In genomic region chr7:7304705-7305475, GRCh38 we compare ENCODE assay signal across 19 cellular contexts.
DNase-seq lines count a peak whose midpoint lies in the region; ATAC-seq, FAIRE-seq and TF ChIP-seq lines count a peak whose summit lies in the region.
"Had no signal": no experiment of that assay in that cellular context is flagged by ENCODE, and none has a peak within 500 bp of the region (broad histone marks: within the 10 kb centered on the region; RNA-seq: fewer than 3 reads in every experiment).

No MANE protein-coding gene starts in this region.

- intact Hi-C loops in K562 (cut with micrococcal nuclease) = no loop called here

- whole genome bisulfite sequencing in K562 (ENCODE audit: insufficient coverage, low coverage, missing lambda C conversion rate) = 5% methylated on average over 8 of the region's 8 CpGs
- WGBS in hepatocyte (ENCODE audit: low lambda C conversion rate, missing lambda C conversion rate) = 77% methylated on average over 8 of the region's 8 CpGs

- H3K9me2 ChIP-seq in hepatocyte (replicated peaks; ENCODE audit: insufficient read depth) = no peaks in the 10 kb centered on the region

- CTCF ChIA-PET in K562 (lab: Yijun Ruan, JAX; ENCODE audit: low intra/inter-chr PET ratio) = no interaction called here

- FAIRE-seq in K562 (lab: Jason Lieb, UNC) = no peak
- FAIRE-seq: GM12891 had no signal

- in situ Hi-C loops in K562 (cut with MboI) = loop anchor here (25.0 kb wide), 1 partner anchor 343 kb away; no protein-coding TSS in a partner anchor

- POLR2A ChIA-PET in K562 (lab: Yijun Ruan, JAX) = interaction anchor here (0.7 kb wide), 1 partner anchor 289 kb away, joined by 3 read pairs; no protein-coding TSS in a partner anchor

- H3K4me2 ChIP-seq in K562 (ENCODE audit: insufficient read depth, low read length) (no peak overlapping the region), hepatocyte (no peak overlapping the region)

- no peak overlapping the region for H3K27ac ChIP-seq in K562 (ENCODE audit: extremely low read depth, low read depth, low read length)
- peak overlapping the region; percentile 91 for H3K27ac ChIP-seq in hepatocyte
- H3K27ac ChIP-seq: C4-2B, GM23248 had no signal

- TF ChIP-seq CTCF in K562 (IDR thresholded peaks at IDR 0.05 in 2 of 3, conservative IDR thresholded peaks at IDR 0.05 in 1 of 3; ENCODE audit: insufficient read depth in 2 of 3, low read depth in 1 of 3, low read length in 3 of 3) (no peak), hepatocyte (IDR thresholded peaks at IDR 0.05; ENCODE audit: poor library complexity) (no peak), GM10266 (IDR thresholded peaks at IDR 0.05; ENCODE audit: control insufficient read depth, insufficient read depth, low read depth, missing control alignments) (no peak)

- H3K9me1 ChIP-seq in K562 (ENCODE audit: control insufficient read depth, insufficient read depth, low read length) = no peaks in the 10 kb centered on the region

- TF ChIP-seq EP300 in K562 (IDR thresholded peaks at IDR 0.05; ENCODE audit: low read length) = no peak

- no peaks in the 10 kb centered on the region for H3K36me3 ChIP-seq in K562 (ENCODE audit: control insufficient read depth, insufficient read depth, low read length)
- no peaks in the 10 kb centered on the region for H3K36me3 ChIP-seq in hepatocyte (replicated peaks; ENCODE audit: insufficient read depth, low read depth)

- TF ChIP-seq POLR2A in K562 (conservative IDR thresholded peaks at IDR 0.05) = no peak

- DNase-seq in COR-L47 (lab: John Stamatoyannopoulos, UW) (peak; percentile 38), NCI-H1105 (lab: John Stamatoyannopoulos, UW) (peak; percentile 58), K562 (ENCODE audit: extremely low read depth in 1 of 4, low spot score in 3 of 4) (no peak), hepatocyte (ENCODE audit: low spot score) (peak; percentile 47), HK-2 (ENCODE audit: unreplicated experiment) (no peak), NCI-H1436 (lab: John Stamatoyannopoulos, UW) (no peak), mesenteric fat pad (ENCODE audit: low spot score) (no peak), GM10266 (ENCODE audit: extremely low spot score) (no peak)
- DNase-seq: CD8-positive, alpha-beta memory T cell; DMS79 treated with DMSO at 0.1 percent for 48 hours; GM23248; HCEC 1CT; IMR-90; NCI-H2081; NCI-H446; PC-3; Right ventricle myocardium superior had no signal

- H3K79me2 ChIP-seq in K562 (ENCODE audit: control insufficient read depth, insufficient read depth, low read length) (no peaks in the 10 kb centered on the region), hepatocyte (no peaks in the 10 kb centered on the region)

- H3K27me3 ChIP-seq in K562 (ENCODE audit: control insufficient read depth in 2 of 2, insufficient read depth in 2 of 2, low read length in 2 of 2) (peaks cover 15 to 17% of the 10 kb centered on the region in 2 experiments), hepatocyte (no peaks in the 10 kb centered on the region)

- no peak for ATAC-seq in K562
- ATAC-seq: PC-3 had no signal

- H3K9me3 ChIP-seq in K562 (replicated peaks; ENCODE audit: control insufficient read depth, insufficient read depth, low read depth, low read length) = no peaks in the 10 kb centered on the region
- no peaks in the 10 kb centered on the region for H3K9me3 ChIP-seq in hepatocyte (ENCODE audit: low read depth)

- H4K20me1 ChIP-seq in K562 (replicated peaks; ENCODE audit: control insufficient read depth, insufficient read depth, low read length) (no peaks in the 10 kb centered on the region), hepatocyte (ENCODE audit: insufficient read depth, poor library complexity, severe bottlenecking) (no peaks in the 10 kb centered on the region)

- H3K9ac ChIP-seq in K562 (ENCODE audit: insufficient read depth in 1 of 2, low read depth in 2 of 2, low read length in 2 of 2) = no peak overlapping the region
- H3K9ac ChIP-seq: GM23248 had no signal

- no TSS peak for BruUV-seq in K562 (replicated peaks; lab: Mats Ljungman, UMichigan)

- no peak overlapping the region for H2AFZ ChIP-seq in K562 (ENCODE audit: low read depth, low read length)
- no peak overlapping the region for H2AFZ ChIP-seq in hepatocyte
- H2AFZ ChIP-seq: GM23248 had no signal

- H3K4me1 ChIP-seq in K562 (replicated peaks in 1 of 2; ENCODE audit: control insufficient read depth in 2 of 2, insufficient read depth in 2 of 2, low read length in 2 of 2) (no peaks in the 10 kb centered on the region), hepatocyte (ENCODE audit: insufficient read depth) (peaks cover 7% of the 10 kb centered on the region)

- no peak overlapping the region for H3K4me3 ChIP-seq in K562
- no peak overlapping the region for H3K4me3 ChIP-seq in hepatocyte
- H3K4me3 ChIP-seq: GM23248 had no signal

- no peak for TF ChIP-seq RAD21 in K562 (CRISPR knock-in tag; conservative IDR thresholded peaks at IDR 0.05 in 1 of 2, IDR thresholded peaks at IDR 0.05 in 1 of 2)

TF ChIP-seq in K562, 482 proteins besides CTCF, POLR2A, EP300 and RAD21:
- TF ChIP-seq COPS2 (conservative IDR thresholded peaks at IDR 0.05) (no peak), TCF7L2 (IDR thresholded peaks at IDR 0.05; ENCODE audit: low read depth, low read length) (no peak), HIVEP1 (CRISPR knock-in tag; IDR thresholded peaks at IDR 0.05) (no peak), PYGO2 (tag; IDR thresholded peaks at IDR 0.05) (no peak), TFE3 (CRISPR knock-in tag; IDR thresholded peaks at IDR 0.05) (no peak), ELF1 (tag; IDR thresholded peaks at IDR 0.05) (no peak), SRSF3 (IDR thresholded peaks at IDR 0.05; ENCODE audit: insufficient read depth, low read length) (no peak), CEBPB (tag; IDR thresholded peaks at IDR 0.05) (peak; percentile 27; the same call in 1 of the 2 replicates), PML (IDR thresholded peaks at IDR 0.05; ENCODE audit: low read length) (no peak)

Comparison
In these comparisons a context has a peak if more than half of its experiments do, and no peak if none do; other contexts are left out.
1. DNase-seq: peak in COR-L47 (single experiment), NCI-H1105 (single experiment) and hepatocyte (single experiment); none in K562 (0 of 4), HK-2 (single experiment), NCI-H1436 (single experiment), mesenteric fat pad (single experiment) and GM10266 (single experiment).